Comparison of ENCODE assay signal across 1 cellular context in the genomic region with DNA sequence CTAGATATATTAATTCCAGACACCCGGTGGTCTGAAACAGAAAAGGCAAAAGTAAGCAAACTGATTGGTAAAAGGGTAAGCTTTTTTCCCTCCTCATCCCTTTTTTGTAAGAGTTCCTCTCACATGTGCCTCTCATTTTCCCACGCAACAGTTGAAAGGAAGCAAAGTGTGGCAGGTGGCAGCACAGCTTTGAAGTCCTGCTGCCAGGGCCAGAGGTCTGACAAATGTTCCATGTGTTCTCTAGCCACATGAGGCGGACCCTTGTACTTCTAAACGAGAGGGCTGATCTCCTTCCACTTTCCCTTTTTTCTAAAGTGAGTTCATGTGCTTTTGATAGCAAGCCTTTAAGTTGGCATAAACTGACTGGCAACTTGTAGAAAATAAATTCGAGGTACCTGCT.
TF ChIP-seq lines count a peak whose summit lies in the region.

No MANE protein-coding gene starts in this region.

TF ChIP-seq in GM23338, 12 proteins besides CTCF, POLR2A, EP300 and RAD21 (continued from another document):
- TF ChIP-seq, protein P1, sequence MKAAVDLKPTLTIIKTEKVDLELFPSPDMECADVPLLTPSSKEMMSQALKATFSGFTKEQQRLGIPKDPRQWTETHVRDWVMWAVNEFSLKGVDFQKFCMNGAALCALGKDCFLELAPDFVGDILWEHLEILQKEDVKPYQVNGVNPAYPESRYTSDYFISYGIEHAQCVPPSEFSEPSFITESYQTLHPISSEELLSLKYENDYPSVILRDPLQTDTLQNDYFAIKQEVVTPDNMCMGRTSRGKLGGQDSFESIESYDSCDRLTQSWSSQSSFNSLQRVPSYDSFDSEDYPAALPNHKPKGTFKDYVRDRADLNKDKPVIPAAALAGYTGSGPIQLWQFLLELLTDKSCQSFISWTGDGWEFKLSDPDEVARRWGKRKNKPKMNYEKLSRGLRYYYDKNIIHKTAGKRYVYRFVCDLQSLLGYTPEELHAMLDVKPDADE (IDR thresholded peaks at IDR 0.05), result no peak
- TF ChIP-seq JUNB (IDR thresholded peaks at IDR 0.05; ENCODE audit: unreplicated experiment), result no peak
- no peak for TF ChIP-seq CREB1 (CRISPR knock-in tag; IDR thresholded peaks at IDR 0.05; ENCODE audit: low read depth)
- TF ChIP-seq EZH2 (IDR thresholded peaks at IDR 0.05; ENCODE audit: low read depth, unreplicated experiment), result no peak
- TF ChIP-seq, protein P2, sequence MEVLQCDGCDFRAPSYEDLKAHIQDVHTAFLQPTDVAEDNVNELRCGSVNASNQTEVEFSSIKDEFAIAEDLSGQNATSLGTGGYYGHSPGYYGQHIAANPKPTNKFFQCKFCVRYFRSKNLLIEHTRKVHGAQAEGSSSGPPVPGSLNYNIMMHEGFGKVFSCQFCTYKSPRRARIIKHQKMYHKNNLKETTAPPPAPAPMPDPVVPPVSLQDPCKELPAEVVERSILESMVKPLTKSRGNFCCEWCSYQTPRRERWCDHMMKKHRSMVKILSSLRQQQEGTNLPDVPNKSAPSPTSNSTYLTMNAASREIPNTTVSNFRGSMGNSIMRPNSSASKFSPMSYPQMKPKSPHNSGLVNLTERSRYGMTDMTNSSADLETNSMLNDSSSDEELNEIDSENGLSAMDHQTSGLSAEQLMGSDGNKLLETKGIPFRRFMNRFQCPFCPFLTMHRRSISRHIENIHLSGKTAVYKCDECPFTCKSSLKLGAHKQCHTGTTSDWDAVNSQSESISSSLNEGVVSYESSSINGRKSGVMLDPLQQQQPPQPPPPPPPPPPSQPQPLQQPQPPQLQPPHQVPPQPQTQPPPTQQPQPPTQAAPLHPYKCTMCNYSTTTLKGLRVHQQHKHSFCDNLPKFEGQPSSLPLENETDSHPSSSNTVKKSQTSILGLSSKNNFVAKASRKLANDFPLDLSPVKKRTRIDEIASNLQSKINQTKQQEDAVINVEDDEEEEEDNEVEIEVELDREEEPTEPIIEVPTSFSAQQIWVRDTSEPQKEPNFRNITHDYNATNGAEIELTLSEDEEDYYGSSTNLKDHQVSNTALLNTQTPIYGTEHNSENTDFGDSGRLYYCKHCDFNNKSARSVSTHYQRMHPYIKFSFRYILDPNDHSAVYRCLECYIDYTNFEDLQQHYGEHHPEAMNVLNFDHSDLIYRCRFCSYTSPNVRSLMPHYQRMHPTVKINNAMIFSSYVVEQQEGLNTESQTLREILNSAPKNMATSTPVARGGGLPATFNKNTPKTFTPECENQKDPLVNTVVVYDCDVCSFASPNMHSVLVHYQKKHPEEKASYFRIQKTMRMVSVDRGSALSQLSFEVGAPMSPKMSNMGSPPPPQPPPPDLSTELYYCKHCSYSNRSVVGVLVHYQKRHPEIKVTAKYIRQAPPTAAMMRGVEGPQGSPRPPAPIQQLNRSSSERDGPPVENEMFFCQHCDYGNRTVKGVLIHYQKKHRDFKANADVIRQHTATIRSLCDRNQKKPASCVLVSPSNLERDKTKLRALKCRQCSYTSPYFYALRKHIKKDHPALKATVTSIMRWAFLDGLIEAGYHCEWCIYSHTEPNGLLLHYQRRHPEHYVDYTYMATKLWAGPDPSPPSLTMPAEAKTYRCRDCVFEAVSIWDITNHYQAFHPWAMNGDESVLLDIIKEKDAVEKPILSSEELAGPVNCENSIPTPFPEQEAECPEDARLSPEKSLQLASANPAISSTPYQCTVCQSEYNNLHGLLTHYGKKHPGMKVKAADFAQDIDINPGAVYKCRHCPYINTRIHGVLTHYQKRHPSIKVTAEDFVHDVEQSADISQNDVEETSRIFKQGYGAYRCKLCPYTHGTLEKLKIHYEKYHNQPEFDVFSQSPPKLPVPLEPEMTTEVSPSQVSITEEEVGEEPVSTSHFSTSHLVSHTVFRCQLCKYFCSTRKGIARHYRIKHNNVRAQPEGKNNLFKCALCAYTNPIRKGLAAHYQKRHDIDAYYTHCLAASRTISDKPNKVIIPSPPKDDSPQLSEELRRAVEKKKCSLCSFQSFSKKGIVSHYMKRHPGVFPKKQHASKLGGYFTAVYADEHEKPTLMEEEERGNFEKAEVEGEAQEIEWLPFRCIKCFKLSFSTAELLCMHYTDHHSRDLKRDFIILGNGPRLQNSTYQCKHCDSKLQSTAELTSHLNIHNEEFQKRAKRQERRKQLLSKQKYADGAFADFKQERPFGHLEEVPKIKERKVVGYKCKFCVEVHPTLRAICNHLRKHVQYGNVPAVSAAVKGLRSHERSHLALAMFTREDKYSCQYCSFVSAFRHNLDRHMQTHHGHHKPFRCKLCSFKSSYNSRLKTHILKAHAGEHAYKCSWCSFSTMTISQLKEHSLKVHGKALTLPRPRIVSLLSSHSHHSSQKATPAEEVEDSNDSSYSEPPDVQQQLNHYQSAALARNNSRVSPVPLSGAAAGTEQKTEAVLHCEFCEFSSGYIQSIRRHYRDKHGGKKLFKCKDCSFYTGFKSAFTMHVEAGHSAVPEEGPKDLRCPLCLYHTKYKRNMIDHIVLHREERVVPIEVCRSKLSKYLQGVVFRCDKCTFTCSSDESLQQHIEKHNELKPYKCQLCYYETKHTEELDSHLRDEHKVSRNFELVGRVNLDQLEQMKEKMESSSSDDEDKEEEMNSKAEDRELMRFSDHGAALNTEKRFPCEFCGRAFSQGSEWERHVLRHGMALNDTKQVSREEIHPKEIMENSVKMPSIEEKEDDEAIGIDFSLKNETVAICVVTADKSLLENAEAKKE (CRISPR knock-in tag; IDR thresholded peaks at IDR 0.05), result no peak
- no peak for TF ChIP-seq STAT1 (IDR thresholded peaks at IDR 0.05; ENCODE audit: unreplicated experiment)
TF ChIP-seq in GM23338: peak in this region for 0.
